8 cellular contexts compared by ENCODE assay signal in the genomic region with DNA sequence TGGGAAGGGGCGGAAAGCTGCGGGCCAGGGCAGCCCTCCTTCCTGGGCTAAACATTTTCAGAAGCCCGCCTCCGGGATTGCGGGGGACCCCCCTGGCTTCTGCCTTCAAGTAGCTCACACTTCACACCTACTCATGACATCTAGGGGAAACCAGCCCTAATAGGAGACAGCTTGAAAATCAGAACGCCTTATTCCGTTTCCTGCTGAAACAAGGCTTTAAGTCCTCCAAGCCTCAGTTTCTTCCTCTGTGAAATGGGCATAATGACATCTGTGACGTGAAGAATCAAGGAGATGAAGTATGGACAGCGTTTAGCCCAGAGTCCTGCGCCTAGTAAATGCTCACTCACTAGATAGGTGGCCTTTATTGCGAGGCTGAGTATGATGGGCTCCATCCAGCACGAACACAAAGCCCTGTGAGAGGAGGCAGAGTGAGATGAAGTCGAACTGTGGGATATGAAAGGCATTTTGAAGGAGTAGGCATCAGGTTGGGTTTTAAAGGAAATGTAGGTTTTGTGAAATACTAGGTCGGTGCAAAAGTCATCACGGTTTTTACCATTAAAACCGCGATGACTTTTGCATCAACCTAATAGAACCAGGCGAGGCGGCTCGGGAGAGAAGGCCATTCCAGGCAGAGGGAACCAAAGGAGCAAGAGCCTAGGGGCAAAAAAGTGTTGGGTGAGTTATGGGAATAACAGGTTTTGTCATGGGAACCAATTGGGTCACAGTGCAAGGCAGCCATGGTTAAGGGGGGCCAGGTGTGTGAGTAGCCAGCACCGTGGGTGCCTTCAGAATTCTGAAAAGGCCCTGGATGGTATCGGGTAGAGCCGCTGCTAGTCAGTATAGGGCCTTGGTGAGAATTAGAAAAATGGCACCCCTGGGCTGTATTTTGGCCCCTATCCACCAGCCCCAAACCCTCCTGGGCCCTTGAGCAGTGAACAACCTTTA.
DNase-seq lines count a peak whose midpoint lies in the region; ATAC-seq lines count a peak whose summit lies in the region.

No MANE protein-coding gene starts in this region.

- H3K36me3 ChIP-seq in SK-N-MC (ENCODE audit: insufficient read depth, low read length): no peaks in the 10 kb centered on the region

- ATAC-seq in GM21447 (IDR thresholded peaks at IDR 0.05; ENCODE audit: unreplicated experiment) (peak; percentile 12), GM18909 (IDR thresholded peaks at IDR 0.05; ENCODE audit: poor library complexity, unreplicated experiment) (no peak), GM18502 (IDR thresholded peaks at IDR 0.05; ENCODE audit: poor library complexity, unreplicated experiment) (no peak), GM21717 (IDR thresholded peaks at IDR 0.05; ENCODE audit: unreplicated experiment) (no peak)

- no peak for DNase-seq in SK-N-MC (ENCODE audit: low read depth, low spot score)
- peak; percentile 4 for DNase-seq in foreskin melanocyte
- no peak for DNase-seq in activated CD8-positive, alpha-beta memory T cell treated with anti-CD3 and anti-CD28 coated beads, Interleukin-2, amount 50 U/mL, for 48 hours

- H3K4me3 ChIP-seq in SK-N-MC (peak overlapping the region; percentile 91), skin epidermis (peak overlapping the region; percentile 86 to 100 (median 98))

- peak overlapping the region; percentile 66 for H3K9ac ChIP-seq in SK-N-MC (ENCODE audit: insufficient read length)

- H3K9me3 ChIP-seq in SK-N-MC (ENCODE audit: low read depth, low read length): no peaks in the 10 kb centered on the region

- peak overlapping the region; percentile 12 for H3K27ac ChIP-seq in SK-N-MC
- peak overlapping the region; percentile 74 to 100 (median 99) for H3K27ac ChIP-seq in skin epidermis
